ENCODE assay signal across 1 cellular context in the genomic region with DNA sequence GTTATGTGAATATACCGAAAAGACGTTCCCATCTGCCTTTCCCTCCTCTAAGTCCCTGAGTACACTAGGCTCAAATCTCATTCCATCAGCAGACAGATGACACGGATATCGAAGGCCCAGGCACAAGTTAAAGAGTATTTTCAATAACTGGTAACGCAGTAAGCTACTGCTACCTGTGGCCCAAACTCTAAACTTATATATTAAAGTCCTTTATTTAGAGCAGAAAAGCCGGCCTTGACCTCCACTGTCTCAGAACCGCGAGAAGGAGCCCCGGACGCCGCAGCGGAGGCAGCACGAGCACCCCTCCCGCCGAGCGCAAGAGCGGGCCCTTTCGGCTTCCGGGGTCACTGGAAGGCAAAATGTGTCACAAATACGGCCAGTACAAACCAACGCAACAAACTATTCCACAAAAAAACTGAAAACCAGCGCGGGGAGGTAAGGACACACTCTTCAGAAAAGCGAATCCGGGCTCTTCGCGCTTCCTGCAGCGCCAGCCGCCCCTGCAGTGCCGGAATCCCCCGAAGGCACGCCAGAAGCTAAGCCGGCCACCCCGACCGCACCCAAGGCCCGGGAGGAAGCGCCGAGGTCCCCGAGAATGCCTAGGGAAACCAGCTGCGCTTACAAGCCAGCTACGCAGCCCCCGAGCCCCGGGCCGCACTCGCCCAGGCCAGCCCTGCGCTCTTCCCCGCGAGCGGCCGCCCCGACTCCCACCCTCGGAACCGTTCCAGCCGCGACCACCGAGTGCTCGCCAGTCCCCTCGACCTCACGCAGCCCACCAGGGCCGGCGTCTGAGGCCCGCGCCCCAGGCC.
TF ChIP-seq lines count a peak whose summit lies in the region.

No MANE protein-coding gene starts in this region.

TF ChIP-seq in HepG2, 621 proteins besides CTCF, POLR2A, EP300 and RAD21 (continued from another document and continues in another):
- no peak for TF ChIP-seq CREM (IDR thresholded peaks at IDR 0.05)
- 0 out of 2 replicates have a peak, but pooled peaks have one; percentile 20 for TF ChIP-seq CREM (CRISPR knock-in tag; IDR thresholded peaks at IDR 0.05)
- peak; percentile 46; the same call in 1 of the 2 replicates for TF ChIP-seq WIZ (CRISPR knock-in tag; IDR thresholded peaks at IDR 0.05)
- TF ChIP-seq GABPB1 (CRISPR knock-in tag; IDR thresholded peaks at IDR 0.05), result peak; percentile 68; the same call in 1 of the 2 replicates
- TF ChIP-seq, protein P1, sequence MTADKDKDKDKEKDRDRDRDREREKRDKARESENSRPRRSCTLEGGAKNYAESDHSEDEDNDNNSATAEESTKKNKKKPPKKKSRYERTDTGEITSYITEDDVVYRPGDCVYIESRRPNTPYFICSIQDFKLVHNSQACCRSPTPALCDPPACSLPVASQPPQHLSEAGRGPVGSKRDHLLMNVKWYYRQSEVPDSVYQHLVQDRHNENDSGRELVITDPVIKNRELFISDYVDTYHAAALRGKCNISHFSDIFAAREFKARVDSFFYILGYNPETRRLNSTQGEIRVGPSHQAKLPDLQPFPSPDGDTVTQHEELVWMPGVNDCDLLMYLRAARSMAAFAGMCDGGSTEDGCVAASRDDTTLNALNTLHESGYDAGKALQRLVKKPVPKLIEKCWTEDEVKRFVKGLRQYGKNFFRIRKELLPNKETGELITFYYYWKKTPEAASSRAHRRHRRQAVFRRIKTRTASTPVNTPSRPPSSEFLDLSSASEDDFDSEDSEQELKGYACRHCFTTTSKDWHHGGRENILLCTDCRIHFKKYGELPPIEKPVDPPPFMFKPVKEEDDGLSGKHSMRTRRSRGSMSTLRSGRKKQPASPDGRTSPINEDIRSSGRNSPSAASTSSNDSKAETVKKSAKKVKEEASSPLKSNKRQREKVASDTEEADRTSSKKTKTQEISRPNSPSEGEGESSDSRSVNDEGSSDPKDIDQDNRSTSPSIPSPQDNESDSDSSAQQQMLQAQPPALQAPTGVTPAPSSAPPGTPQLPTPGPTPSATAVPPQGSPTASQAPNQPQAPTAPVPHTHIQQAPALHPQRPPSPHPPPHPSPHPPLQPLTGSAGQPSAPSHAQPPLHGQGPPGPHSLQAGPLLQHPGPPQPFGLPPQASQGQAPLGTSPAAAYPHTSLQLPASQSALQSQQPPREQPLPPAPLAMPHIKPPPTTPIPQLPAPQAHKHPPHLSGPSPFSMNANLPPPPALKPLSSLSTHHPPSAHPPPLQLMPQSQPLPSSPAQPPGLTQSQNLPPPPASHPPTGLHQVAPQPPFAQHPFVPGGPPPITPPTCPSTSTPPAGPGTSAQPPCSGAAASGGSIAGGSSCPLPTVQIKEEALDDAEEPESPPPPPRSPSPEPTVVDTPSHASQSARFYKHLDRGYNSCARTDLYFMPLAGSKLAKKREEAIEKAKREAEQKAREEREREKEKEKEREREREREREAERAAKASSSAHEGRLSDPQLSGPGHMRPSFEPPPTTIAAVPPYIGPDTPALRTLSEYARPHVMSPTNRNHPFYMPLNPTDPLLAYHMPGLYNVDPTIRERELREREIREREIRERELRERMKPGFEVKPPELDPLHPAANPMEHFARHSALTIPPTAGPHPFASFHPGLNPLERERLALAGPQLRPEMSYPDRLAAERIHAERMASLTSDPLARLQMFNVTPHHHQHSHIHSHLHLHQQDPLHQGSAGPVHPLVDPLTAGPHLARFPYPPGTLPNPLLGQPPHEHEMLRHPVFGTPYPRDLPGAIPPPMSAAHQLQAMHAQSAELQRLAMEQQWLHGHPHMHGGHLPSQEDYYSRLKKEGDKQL (CRISPR knock-in tag; IDR thresholded peaks at IDR 0.05; ENCODE audit: low read depth), result no peak
- TF ChIP-seq CREB1 (IDR thresholded peaks at IDR 0.05), result no peak
- no peak for TF ChIP-seq CREB1 (CRISPR knock-in tag; IDR thresholded peaks at IDR 0.05)
- TF ChIP-seq ZNF549 (CRISPR knock-in tag; IDR thresholded peaks at IDR 0.05), result no peak
- TF ChIP-seq ZSCAN21 (CRISPR knock-in tag; IDR thresholded peaks at IDR 0.05; ENCODE audit: borderline replicate concordance), result no peak
- TF ChIP-seq, protein P2, sequence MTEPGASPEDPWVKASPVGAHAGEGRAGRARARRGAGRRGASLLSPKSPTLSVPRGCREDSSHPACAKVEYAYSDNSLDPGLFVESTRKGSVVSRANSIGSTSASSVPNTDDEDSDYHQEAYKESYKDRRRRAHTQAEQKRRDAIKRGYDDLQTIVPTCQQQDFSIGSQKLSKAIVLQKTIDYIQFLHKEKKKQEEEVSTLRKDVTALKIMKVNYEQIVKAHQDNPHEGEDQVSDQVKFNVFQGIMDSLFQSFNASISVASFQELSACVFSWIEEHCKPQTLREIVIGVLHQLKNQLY (CRISPR knock-in tag; IDR thresholded peaks at IDR 0.05), result no peak
- TF ChIP-seq, protein P3, sequence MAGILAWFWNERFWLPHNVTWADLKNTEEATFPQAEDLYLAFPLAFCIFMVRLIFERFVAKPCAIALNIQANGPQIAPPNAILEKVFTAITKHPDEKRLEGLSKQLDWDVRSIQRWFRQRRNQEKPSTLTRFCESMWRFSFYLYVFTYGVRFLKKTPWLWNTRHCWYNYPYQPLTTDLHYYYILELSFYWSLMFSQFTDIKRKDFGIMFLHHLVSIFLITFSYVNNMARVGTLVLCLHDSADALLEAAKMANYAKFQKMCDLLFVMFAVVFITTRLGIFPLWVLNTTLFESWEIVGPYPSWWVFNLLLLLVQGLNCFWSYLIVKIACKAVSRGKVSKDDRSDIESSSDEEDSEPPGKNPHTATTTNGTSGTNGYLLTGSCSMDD (CRISPR knock-in tag; IDR thresholded peaks at IDR 0.05), result 0 out of 2 replicates have a peak, but pooled peaks have one; percentile 21
- TF ChIP-seq, protein P4, sequence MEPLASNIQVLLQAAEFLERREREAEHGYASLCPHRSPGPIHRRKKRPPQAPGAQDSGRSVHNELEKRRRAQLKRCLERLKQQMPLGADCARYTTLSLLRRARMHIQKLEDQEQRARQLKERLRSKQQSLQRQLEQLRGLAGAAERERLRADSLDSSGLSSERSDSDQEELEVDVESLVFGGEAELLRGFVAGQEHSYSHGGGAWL (CRISPR knock-in tag; IDR thresholded peaks at IDR 0.05), result no peak
- 0 out of 2 replicates have a peak, but pooled peaks have one; percentile 13 for TF ChIP-seq KDM5A (IDR thresholded peaks at IDR 0.05; ENCODE audit: borderline replicate concordance, low read length)
- no peak for TF ChIP-seq SRSF4 (IDR thresholded peaks at IDR 0.05; ENCODE audit: low read depth, low read length, poor library complexity, severe bottlenecking)
- TF ChIP-seq, protein P5, sequence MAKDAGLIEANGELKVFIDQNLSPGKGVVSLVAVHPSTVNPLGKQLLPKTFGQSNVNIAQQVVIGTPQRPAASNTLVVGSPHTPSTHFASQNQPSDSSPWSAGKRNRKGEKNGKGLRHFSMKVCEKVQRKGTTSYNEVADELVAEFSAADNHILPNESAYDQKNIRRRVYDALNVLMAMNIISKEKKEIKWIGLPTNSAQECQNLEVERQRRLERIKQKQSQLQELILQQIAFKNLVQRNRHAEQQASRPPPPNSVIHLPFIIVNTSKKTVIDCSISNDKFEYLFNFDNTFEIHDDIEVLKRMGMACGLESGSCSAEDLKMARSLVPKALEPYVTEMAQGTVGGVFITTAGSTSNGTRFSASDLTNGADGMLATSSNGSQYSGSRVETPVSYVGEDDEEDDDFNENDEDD (CRISPR knock-in tag; IDR thresholded peaks at IDR 0.05; ENCODE audit: borderline replicate concordance), result peak; percentile 28; the same call in 1 of the 2 replicates
- TF ChIP-seq, protein P6, sequence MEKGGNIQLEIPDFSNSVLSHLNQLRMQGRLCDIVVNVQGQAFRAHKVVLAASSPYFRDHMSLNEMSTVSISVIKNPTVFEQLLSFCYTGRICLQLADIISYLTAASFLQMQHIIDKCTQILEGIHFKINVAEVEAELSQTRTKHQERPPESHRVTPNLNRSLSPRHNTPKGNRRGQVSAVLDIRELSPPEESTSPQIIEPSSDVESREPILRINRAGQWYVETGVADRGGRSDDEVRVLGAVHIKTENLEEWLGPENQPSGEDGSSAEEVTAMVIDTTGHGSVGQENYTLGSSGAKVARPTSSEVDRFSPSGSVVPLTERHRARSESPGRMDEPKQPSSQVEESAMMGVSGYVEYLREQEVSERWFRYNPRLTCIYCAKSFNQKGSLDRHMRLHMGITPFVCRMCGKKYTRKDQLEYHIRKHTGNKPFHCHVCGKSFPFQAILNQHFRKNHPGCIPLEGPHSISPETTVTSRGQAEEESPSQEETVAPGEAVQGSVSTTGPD (CRISPR knock-in tag; IDR thresholded peaks at IDR 0.05), result 0 out of 2 replicates have a peak, but pooled peaks have one; percentile 43
- TF ChIP-seq ZNF329 (CRISPR knock-in tag; IDR thresholded peaks at IDR 0.05; ENCODE audit: low read depth), result 0 out of 2 replicates have a peak, but pooled peaks have one; percentile 13
- peak; percentile 61; the same call in 1 of the 2 replicates for TF ChIP-seq HDAC1 (CRISPR knock-in tag; IDR thresholded peaks at IDR 0.05)
- TF ChIP-seq SRY (CRISPR knock-in tag; IDR thresholded peaks at IDR 0.05), result peak; percentile 96
- no peak for TF ChIP-seq ZNF850 (CRISPR knock-in tag; conservative IDR thresholded peaks at IDR 0.05)
- TF ChIP-seq DMAP1 (CRISPR knock-in tag; IDR thresholded peaks at IDR 0.05), result peak; percentile 43; the same call in 1 of the 2 replicates
- TF ChIP-seq SOX13 (IDR thresholded peaks at IDR 0.05), result no peak
- TF ChIP-seq SOX13 (CRISPR knock-in tag; conservative IDR thresholded peaks at IDR 0.05 in 1 of 2, IDR thresholded peaks at IDR 0.05 in 1 of 2), result no peak
- TF ChIP-seq HNRNPL (IDR thresholded peaks at IDR 0.05; ENCODE audit: low read depth, low read length), result peak; percentile 70; the same call in 1 of the 2 replicates
- TF ChIP-seq ZNF883 (CRISPR knock-in tag; IDR thresholded peaks at IDR 0.05; ENCODE audit: not compliant biosample characterization), result peak; percentile 84
- no peak for TF ChIP-seq GATAD2A (CRISPR knock-in tag; IDR thresholded peaks at IDR 0.05)
- TF ChIP-seq SRSF1 (optimal IDR thresholded peaks at IDR 0.05; ENCODE audit: low read depth, low read length), result no peak
- TF ChIP-seq TSC22D2 (CRISPR knock-in tag; IDR thresholded peaks at IDR 0.05; ENCODE audit: borderline replicate concordance), result no peak; the same call in 1 of the 2 replicates
- 0 out of 2 replicates have a peak, but pooled peaks have one; percentile 75 for TF ChIP-seq NFATC3 (CRISPR knock-in tag; IDR thresholded peaks at IDR 0.05)
- TF ChIP-seq ZFP36L1 (CRISPR knock-in tag; IDR thresholded peaks at IDR 0.05), result no peak; the same call in 1 of the 2 replicates
- peak; percentile 33; the same call in 1 of the 2 replicates for TF ChIP-seq FOSL1 (CRISPR knock-in tag; IDR thresholded peaks at IDR 0.05; ENCODE audit: borderline replicate concordance)
- no peak for TF ChIP-seq RELA (CRISPR knock-in tag; IDR thresholded peaks at IDR 0.05)
- TF ChIP-seq ZNF546 (CRISPR knock-in tag; conservative IDR thresholded peaks at IDR 0.05), result no peak; the same call in 1 of the 2 replicates
- TF ChIP-seq, protein P7, sequence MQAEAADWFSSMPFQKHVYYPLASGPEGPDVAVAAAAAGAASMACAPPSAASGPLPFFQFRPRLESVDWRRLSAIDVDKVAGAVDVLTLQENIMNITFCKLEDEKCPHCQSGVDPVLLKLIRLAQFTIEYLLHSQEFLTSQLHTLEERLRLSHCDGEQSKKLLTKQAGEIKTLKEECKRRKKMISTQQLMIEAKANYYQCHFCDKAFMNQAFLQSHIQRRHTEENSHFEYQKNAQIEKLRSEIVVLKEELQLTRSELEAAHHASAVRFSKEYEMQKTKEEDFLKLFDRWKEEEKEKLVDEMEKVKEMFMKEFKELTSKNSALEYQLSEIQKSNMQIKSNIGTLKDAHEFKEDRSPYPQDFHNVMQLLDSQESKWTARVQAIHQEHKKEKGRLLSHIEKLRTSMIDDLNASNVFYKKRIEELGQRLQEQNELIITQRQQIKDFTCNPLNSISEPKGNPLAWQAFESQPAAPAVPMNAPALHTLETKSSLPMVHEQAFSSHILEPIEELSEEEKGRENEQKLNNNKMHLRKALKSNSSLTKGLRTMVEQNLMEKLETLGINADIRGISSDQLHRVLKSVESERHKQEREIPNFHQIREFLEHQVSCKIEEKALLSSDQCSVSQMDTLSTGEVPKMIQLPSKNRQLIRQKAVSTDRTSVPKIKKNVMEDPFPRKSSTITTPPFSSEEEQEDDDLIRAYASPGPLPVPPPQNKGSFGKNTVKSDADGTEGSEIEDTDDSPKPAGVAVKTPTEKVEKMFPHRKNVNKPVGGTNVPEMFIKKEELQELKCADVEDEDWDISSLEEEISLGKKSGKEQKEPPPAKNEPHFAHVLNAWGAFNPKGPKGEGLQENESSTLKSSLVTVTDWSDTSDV (CRISPR knock-in tag; IDR thresholded peaks at IDR 0.05), result peak; percentile 81; the same call in 1 of the 2 replicates
- no peak for TF ChIP-seq ZBTB21 (CRISPR knock-in tag; IDR thresholded peaks at IDR 0.05)
- TF ChIP-seq ZSCAN9 (CRISPR knock-in tag; IDR thresholded peaks at IDR 0.05; ENCODE audit: borderline replicate concordance), result no peak
- TF ChIP-seq ZFP62 (CRISPR knock-in tag; IDR thresholded peaks at IDR 0.05), result 0 out of 2 replicates have a peak, but pooled peaks have one; percentile 10
- no peak for TF ChIP-seq JUNB (CRISPR knock-in tag; IDR thresholded peaks at IDR 0.05; ENCODE audit: borderline replicate concordance)
- peak; percentile 59; the same call in 1 of the 2 replicates for TF ChIP-seq RARG (CRISPR knock-in tag; IDR thresholded peaks at IDR 0.05; ENCODE audit: low read depth)
- TF ChIP-seq, protein P8, sequence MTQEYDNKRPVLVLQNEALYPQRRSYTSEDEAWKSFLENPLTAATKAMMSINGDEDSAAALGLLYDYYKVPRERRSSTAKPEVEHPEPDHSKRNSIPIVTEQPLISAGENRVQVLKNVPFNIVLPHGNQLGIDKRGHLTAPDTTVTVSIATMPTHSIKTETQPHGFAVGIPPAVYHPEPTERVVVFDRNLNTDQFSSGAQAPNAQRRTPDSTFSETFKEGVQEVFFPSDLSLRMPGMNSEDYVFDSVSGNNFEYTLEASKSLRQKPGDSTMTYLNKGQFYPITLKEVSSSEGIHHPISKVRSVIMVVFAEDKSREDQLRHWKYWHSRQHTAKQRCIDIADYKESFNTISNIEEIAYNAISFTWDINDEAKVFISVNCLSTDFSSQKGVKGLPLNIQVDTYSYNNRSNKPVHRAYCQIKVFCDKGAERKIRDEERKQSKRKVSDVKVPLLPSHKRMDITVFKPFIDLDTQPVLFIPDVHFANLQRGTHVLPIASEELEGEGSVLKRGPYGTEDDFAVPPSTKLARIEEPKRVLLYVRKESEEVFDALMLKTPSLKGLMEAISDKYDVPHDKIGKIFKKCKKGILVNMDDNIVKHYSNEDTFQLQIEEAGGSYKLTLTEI (CRISPR knock-in tag; conservative IDR thresholded peaks at IDR 0.05), result no peak
- no peak for TF ChIP-seq MATR3 (CRISPR knock-in tag; IDR thresholded peaks at IDR 0.05)
- TF ChIP-seq SAP130 (CRISPR knock-in tag; IDR thresholded peaks at IDR 0.05; ENCODE audit: low read depth), result peak; percentile 59
- TF ChIP-seq SNAPC2 (CRISPR knock-in tag; IDR thresholded peaks at IDR 0.05), result peak; percentile 24; the same call in 1 of the 2 replicates
- TF ChIP-seq PPARG (CRISPR knock-in tag; conservative IDR thresholded peaks at IDR 0.05), result 0 out of 2 replicates have a peak, but pooled peaks have one; percentile 6
- no peak for TF ChIP-seq CEBPG (CRISPR knock-in tag; IDR thresholded peaks at IDR 0.05)
- TF ChIP-seq MEIS1 (CRISPR knock-in tag; IDR thresholded peaks at IDR 0.05; ENCODE audit: borderline replicate concordance), result 0 out of 2 replicates have a peak, but pooled peaks have one; percentile 7
